In genomic region chr2:219279916-219280516, GRCh38 we compare ENCODE assay signal across 8 cellular contexts. TPM values are rescaled to one million over a fixed set of nuclear protein-coding genes. Genes with fewer than 3 reads are reported as not detected.
DNase-seq lines count a peak whose midpoint lies in the region; ATAC-seq and TF ChIP-seq lines count a peak whose summit lies in the region.

No MANE protein-coding gene starts in this region.

- no peak for ATAC-seq in HG03045 (IDR thresholded peaks at IDR 0.05; ENCODE audit: unreplicated experiment)

- H3K36me3 ChIP-seq in SU-DHL-6 (ENCODE audit: low read length): no peaks in the 10 kb centered on the region
- H3K36me3 ChIP-seq in sigmoid colon: peaks cover 16 to 47% (median 37%) of the 10 kb centered on the region in 4 donors

- no peaks in the 10 kb centered on the region for H3K9me3 ChIP-seq in SU-DHL-6 (ENCODE audit: insufficient read depth, low read length)
- no peaks in the 10 kb centered on the region for H3K9me3 ChIP-seq in sigmoid colon

- H3K4me3 ChIP-seq in SU-DHL-6 (ENCODE audit: insufficient read depth, low read length, poor library complexity, severe bottlenecking) (peak overlapping the region; percentile 57), fibroblast of villous mesenchyme (ENCODE audit: low read depth, low read length) (peak overlapping the region; percentile 74), sigmoid colon (peak overlapping the region; percentile 72 to 86 (median 75))

- TF ChIP-seq POLR2A in sigmoid colon (IDR thresholded peaks at IDR 0.05): no peak

- H3K4me2 ChIP-seq in SU-DHL-6 (ENCODE audit: low read depth, low read length, poor library complexity, severe bottlenecking): peak overlapping the region; percentile 60

- intact Hi-C loops in sigmoid colon (cut with DNase I): loop anchor here (1.0 to 5.0 kb wide), 5 partner anchors 14 to 107 kb away; partner anchors contain the start of genes ABCB6, CNPPD1, DNPEP and TUBA4A

- peak overlapping the region; percentile 29 for H2AFZ ChIP-seq in SU-DHL-6 (ENCODE audit: low read depth, low read length, severe bottlenecking)

- H3K79me2 ChIP-seq in SU-DHL-6 (ENCODE audit: insufficient read depth, low read length): 0 out of 2 replicates have a peak, but pooled peaks cover 4% of the 10 kb centered on the region

- TF ChIP-seq CTCF in GM12872 (IDR thresholded peaks at IDR 0.05; ENCODE audit: insufficient read depth, low read depth, low read length) (peak; percentile 51), SU-DHL-6 (IDR thresholded peaks at IDR 0.05; ENCODE audit: insufficient read depth, low read length, poor library complexity, severe bottlenecking) (peak; percentile 7), fibroblast of villous mesenchyme (IDR thresholded peaks at IDR 0.05; ENCODE audit: insufficient read depth, low read depth, low read length) (peak; percentile 1), sigmoid colon (IDR thresholded peaks at IDR 0.05) (no peak)

- peaks cover 13% of the 10 kb centered on the region for H3F3A ChIP-seq in SU-DHL-6 (ENCODE audit: insufficient read depth)

- no peak for DNase-seq in fibroblast of villous mesenchyme (ENCODE audit: low read depth)
- peak; percentile 66 for DNase-seq in sigmoid colon
- no peak for DNase-seq in RPMI8226
- DNase-seq in NCI-H1092 (lab: John Stamatoyannopoulos, UW): no peak
- DNase-seq in NCI-H187 treated with DMSO at 0.1 percent for 48 hours (lab: John Stamatoyannopoulos, UW): no peak

- H3K9ac ChIP-seq in SU-DHL-6 (ENCODE audit: low read length): peak overlapping the region; percentile 63

- peak overlapping the region; percentile 98 for H3K27ac ChIP-seq in SU-DHL-6 (ENCODE audit: low read depth, low read length)
- peak overlapping the region; percentile 94 to 99 (median 95) for H3K27ac ChIP-seq in sigmoid colon

- no peaks in the 10 kb centered on the region for H4K20me1 ChIP-seq in SU-DHL-6 (ENCODE audit: low read depth, low read length)

- no peak for TF ChIP-seq EP300 in sigmoid colon (IDR thresholded peaks at IDR 0.05)

- no peaks in the 10 kb centered on the region for H3K9me2 ChIP-seq in SU-DHL-6 (replicated peaks; ENCODE audit: insufficient read depth, low read length)

- H3K27me3 ChIP-seq in SU-DHL-6 (ENCODE audit: low read length) (no peaks in the 10 kb centered on the region), sigmoid colon (no peaks in the 10 kb centered on the region)

- WGBS in sigmoid colon, 2 donors: 52 to 54% methylated on average over 12 of the region's 12 CpGs

- H3K4me1 ChIP-seq in sigmoid colon: peaks cover 0 to 41% (median 35%) of the 10 kb centered on the region in 4 donors

RNA-seq across cellular contexts. Expression of gene DNAJB2, which starts 0.8 kb away (rescaled TPM):
- total RNA-seq in fibroblast of villous mesenchyme (29.6 and 33.7 TPM in 2 replicates), sigmoid colon (10 to 100 TPM; 27.4 to 42.1 (median 40.0) TPM)
- polyA plus RNA-seq in sigmoid colon: 10 to 100 TPM; 56.4 to 73.9 (median 67.3) TPM

RNA-seq across cellular contexts. Expression of gene TUBA4A, which starts 26.3 kb away (rescaled TPM):
- total RNA-seq in fibroblast of villous mesenchyme (6.1 and 27.6 TPM in 2 replicates), sigmoid colon (100 to 1,000 TPM in 1 of 4 donors, 10 to 100 TPM in 3; 47.1 to 109 (median 55.0) TPM)
- 10 to 100 TPM; 74.4 to 95.4 (median 76.9) TPM for polyA plus RNA-seq in sigmoid colon

RNA-seq across cellular contexts. Expression of gene TUBA4B, which starts 27.0 kb away (rescaled TPM):
- total RNA-seq in fibroblast of villous mesenchyme (not detected in 2 replicates), sigmoid colon (not detected)
- not detected for polyA plus RNA-seq in sigmoid colon

RNA-seq across cellular contexts. Expression of gene PTPRN, which starts 29.2 kb away (rescaled TPM):
- 0.86 and 0.97 TPM in 2 replicates for total RNA-seq in fibroblast of villous mesenchyme
- 1 to 10 TPM; 1.2 to 8.8 (median 7.9) TPM for total RNA-seq in sigmoid colon
- polyA plus RNA-seq in sigmoid colon: 1 to 10 TPM in 1 of 3 donors, not detected in 2; 3.6 TPM

RNA-seq across cellular contexts. Expression of gene STK16, which starts 34.7 kb away (rescaled TPM):
- total RNA-seq in fibroblast of villous mesenchyme (22.9 and 23.2 TPM in 2 replicates), sigmoid colon (10 to 100 TPM; 12.2 to 19.9 (median 18.2) TPM)
- 10 to 100 TPM; 45.3 to 61.7 (median 57.1) TPM for polyA plus RNA-seq in sigmoid colon

Comparison
In these comparisons a context has a peak if more than half of its experiments do, and no peak if none do; other contexts are left out.
1. CTCF ChIP-seq: peak in GM12872 (single experiment), SU-DHL-6 (single experiment) and fibroblast of villous mesenchyme (single experiment); none in sigmoid colon (0 of 4).
2. Peak in every context shown above with its lines, with median percentiles within 50 percentile points of each other: H3K4me3 ChIP-seq.